11 cellular contexts compared by ENCODE assay signal in the genomic region with DNA sequence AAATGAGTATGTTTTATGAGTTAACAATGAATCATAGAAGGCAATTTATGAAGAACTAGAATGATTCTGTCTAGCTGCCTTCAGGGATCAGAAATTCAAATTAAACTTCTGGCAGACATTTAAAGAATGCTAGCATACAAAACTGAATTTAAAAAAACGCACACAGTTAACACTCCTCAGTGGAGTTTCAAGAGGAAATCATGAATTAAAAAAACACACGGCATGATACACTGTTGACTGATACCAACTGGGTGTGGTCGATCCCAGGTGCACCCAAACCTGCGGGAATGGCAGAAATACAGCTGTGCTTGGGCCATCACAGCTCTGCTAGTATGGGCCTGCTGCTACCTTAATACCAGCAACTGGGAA.
DNase-seq lines count a peak whose midpoint lies in the region; TF ChIP-seq lines count a peak whose summit lies in the region.
"Had no signal": no experiment of that assay in that cellular context is flagged by ENCODE, and none has a peak within 500 bp of the region (broad histone marks: within the 10 kb centered on the region; RNA-seq: fewer than 3 reads in every experiment).

No MANE protein-coding gene starts in this region.

- peaks cover 46 to 53% of the 10 kb centered on the region in 2 donors for H3K4me1 ChIP-seq in thyroid gland

- no peak overlapping the region for H3K4me3 ChIP-seq in thyroid gland (replicated peaks in 1 of 3)
- H3K4me3 ChIP-seq: BLaER1 had no signal

- no peaks in the 10 kb centered on the region for H3K27me3 Mint-ChIP-seq in activated T-cell treated with anti-CD3 and anti-CD28 coated beads, Interleukin-2, amount 50 U/mL, for 24 hours
- peaks cover 3% of the 10 kb centered on the region for H3K27me3 Mint-ChIP-seq in activated T-helper 1 cell treated with anti-CD3 and anti-CD28 coated beads, Interleukin-12 subunit alpha, Interleukin-12 subunit beta, Interleukin-2, Interleukin-4 antibody, amounts not matched to agents 30 ng/mL and 10 ng/mL and 1 ng/mL, durations not matched to agents 14 hours and 24 hours and 36 hours (ENCODE audit: insufficient read depth)

- peaks cover 98% of the 10 kb centered on the region for H3K4me1 Mint-ChIP-seq in activated T-cell treated with anti-CD3 and anti-CD28 coated beads, Interleukin-2, amount 50 U/mL, for 24 hours (ENCODE audit: low read depth)
- H3K4me1 Mint-ChIP-seq in activated T-helper 1 cell treated with anti-CD3 and anti-CD28 coated beads, Interleukin-12 subunit alpha, Interleukin-12 subunit beta, Interleukin-2, Interleukin-4 antibody, amounts not matched to agents 30 ng/mL and 10 ng/mL and 1 ng/mL, durations not matched to agents 14 hours and 24 hours and 36 hours (ENCODE audit: low read depth), result peaks cover 41% of the 10 kb centered on the region

- H3K36me3 Mint-ChIP-seq in activated T-cell treated with anti-CD3 and anti-CD28 coated beads, Interleukin-2, amount 50 U/mL, for 24 hours (ENCODE audit: low read depth), result peaks cover 71% of the 10 kb centered on the region
- H3K36me3 Mint-ChIP-seq in activated T-helper 1 cell treated with anti-CD3 and anti-CD28 coated beads, Interleukin-12 subunit alpha, Interleukin-12 subunit beta, Interleukin-2, Interleukin-4 antibody, amounts not matched to agents 30 ng/mL and 10 ng/mL and 1 ng/mL, durations not matched to agents 14 hours and 24 hours and 36 hours (ENCODE audit: low read depth), result peaks cover 47% of the 10 kb centered on the region

- intact Hi-C loops in activated T-helper 1 cell treated with anti-CD3 and anti-CD28 coated beads, Interleukin-12 subunit alpha, Interleukin-12 subunit beta, Interleukin-2, Interleukin-4 antibody, amounts not matched to agents 30 ng/mL and 10 ng/mL and 1 ng/mL, durations not matched to agents 14 hours and 24 hours and 36 hours (cut with micrococcal nuclease), result loop anchor here (1.0 kb wide), 3 partner anchors 9 to 47 kb away; no protein-coding TSS in a partner anchor
- intact Hi-C loops in thyroid gland (cut with DNase I), result no loop called here

- peak overlapping the region; percentile 63 for H3K4me3 Mint-ChIP-seq in activated T-cell treated with anti-CD3 and anti-CD28 coated beads, Interleukin-2, amount 50 U/mL, for 24 hours
- H3K4me3 Mint-ChIP-seq in activated T-helper 1 cell treated with anti-CD3 and anti-CD28 coated beads, Interleukin-12 subunit alpha, Interleukin-12 subunit beta, Interleukin-2, Interleukin-4 antibody, amounts not matched to agents 30 ng/mL and 10 ng/mL and 1 ng/mL, durations not matched to agents 14 hours and 24 hours and 36 hours, result peak overlapping the region; percentile 58
- H3K4me3 Mint-ChIP-seq: immature natural killer cell; T-helper 1 cell treated with Interleukin-12 subunit alpha and Interleukin-12 subunit beta and Interleukin-4 antibody, amounts not matched to agents 30 μg/mL and 1 μg/mL, for 36 hours had no signal

- no peaks in the 10 kb centered on the region for H3K36me3 ChIP-seq in thyroid gland

- peak overlapping the region; percentile 15 to 95 (median 33) for H3K27ac ChIP-seq in thyroid gland
- H3K27ac ChIP-seq: BLaER1 had no signal

- H3K27me3 ChIP-seq in thyroid gland, result no peaks in the 10 kb centered on the region

- no peaks in the 10 kb centered on the region for H3K9me3 ChIP-seq in thyroid gland
- H3K9me3 ChIP-seq: BLaER1 had no signal

- no peak for TF ChIP-seq POLR2A in thyroid gland (IDR thresholded peaks at IDR 0.05)

- DNase-seq in activated T-cell treated with anti-CD3 and anti-CD28 coated beads, Interleukin-2, amount 50 U/mL, for 24 hours, result peak; percentile 58
- no peak for DNase-seq in activated T-cell treated with anti-CD3 and anti-CD28 coated beads, Interleukin-2, amount 50 U/mL, for 1 hour
- DNase-seq in activated T-helper 1 cell treated with anti-CD3 and anti-CD28 coated beads, Interleukin-12 subunit alpha, Interleukin-12 subunit beta, Interleukin-2, Interleukin-4 antibody, amounts not matched to agents 30 ng/mL and 10 ng/mL and 1 ng/mL, durations not matched to agents 14 hours and 24 hours and 36 hours (ENCODE audit: low spot score), result no peak
- DNase-seq in kidney tubule cell (ENCODE audit: low spot score) (peak; percentile 25), thyroid gland (no peak), Kasumi-1 (lab: John Stamatoyannopoulos, UW) (no peak), hypothalamus (lab: John Stamatoyannopoulos, UW) (no peak), NCI-H82 (lab: John Stamatoyannopoulos, UW) (no peak)
- DNase-seq: immature natural killer cell had no signal

- 21 to 46% methylated on average over 4 of the region's 4 CpGs for WGBS in thyroid gland, 2 donors

- TF ChIP-seq CTCF in thyroid gland (IDR thresholded peaks at IDR 0.05), result no peak

- H3K9me3 Mint-ChIP-seq in activated T-cell treated with anti-CD3 and anti-CD28 coated beads, Interleukin-2, amount 50 U/mL, for 24 hours, result no peaks in the 10 kb centered on the region
- H3K9me3 Mint-ChIP-seq in activated T-helper 1 cell treated with anti-CD3 and anti-CD28 coated beads, Interleukin-12 subunit alpha, Interleukin-12 subunit beta, Interleukin-2, Interleukin-4 antibody, amounts not matched to agents 30 ng/mL and 10 ng/mL and 1 ng/mL, durations not matched to agents 14 hours and 24 hours and 36 hours, result no peaks in the 10 kb centered on the region
- H3K9me3 Mint-ChIP-seq: immature natural killer cell; T-helper 1 cell treated with Interleukin-12 subunit alpha and Interleukin-12 subunit beta and Interleukin-4 antibody, amounts not matched to agents 30 μg/mL and 1 μg/mL, for 36 hours had no signal

- H3K27ac Mint-ChIP-seq in activated T-cell treated with anti-CD3 and anti-CD28 coated beads, Interleukin-2, amount 50 U/mL, for 24 hours, result no peak overlapping the region
- peak overlapping the region; percentile 77 for H3K27ac Mint-ChIP-seq in activated T-helper 1 cell treated with anti-CD3 and anti-CD28 coated beads, Interleukin-12 subunit alpha, Interleukin-12 subunit beta, Interleukin-2, Interleukin-4 antibody, amounts not matched to agents 30 ng/mL and 10 ng/mL and 1 ng/mL, durations not matched to agents 14 hours and 24 hours and 36 hours

Comparison
In these comparisons a context has a peak if more than half of its experiments do, and no peak if none do; other contexts are left out.
1. DNase-seq: peak in activated T-cell treated with anti-CD3 and anti-CD28 coated beads, Interleukin-2, amount 50 U/mL, for 24 hours (single experiment) and kidney tubule cell (single experiment); none in activated T-cell treated with anti-CD3 and anti-CD28 coated beads, Interleukin-2, amount 50 U/mL, for 1 hour (single experiment), activated T-helper 1 cell treated with anti-CD3 and anti-CD28 coated beads, Interleukin-12 subunit alpha, Interleukin-12 subunit beta, Interleukin-2, Interleukin-4 antibody, amounts not matched to agents 30 ng/mL and 10 ng/mL and 1 ng/mL, durations not matched to agents 14 hours and 24 hours and 36 hours (single experiment), thyroid gland (0 of 2), Kasumi-1 (0 of 2), hypothalamus (0 of 51) and NCI-H82 (single experiment).